ENCODE assay signal across 9 cellular contexts in the genomic region with DNA sequence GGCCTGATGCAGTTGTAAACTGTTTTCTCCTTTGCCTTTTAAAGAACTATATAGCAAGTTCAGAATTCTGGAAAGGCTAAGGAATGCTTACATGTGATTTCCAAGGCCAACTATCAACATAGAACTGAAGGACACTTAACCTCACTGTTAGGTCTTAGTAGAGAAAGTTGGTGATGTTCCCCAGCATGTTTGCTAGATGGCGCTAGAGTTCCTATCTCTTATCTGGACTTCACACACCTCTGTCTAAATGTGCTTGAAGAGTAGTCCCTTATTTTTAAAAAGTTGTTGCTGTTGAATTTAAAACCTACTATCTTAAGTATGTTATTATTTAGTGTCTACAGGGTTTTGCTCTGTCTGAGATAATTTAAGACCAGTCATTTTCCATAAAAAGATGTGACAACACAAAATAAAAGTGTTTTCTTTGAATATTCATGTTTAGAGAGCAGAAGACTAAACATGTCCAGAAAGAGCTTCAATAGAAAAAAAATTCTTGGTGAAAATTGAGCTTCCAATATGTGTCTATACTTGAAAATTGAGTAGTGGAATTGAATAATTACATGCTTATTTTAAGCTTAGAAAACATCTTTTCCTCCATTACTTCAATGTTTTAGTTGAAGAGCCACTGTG.
DNase-seq lines count a peak whose midpoint lies in the region; ATAC-seq, FAIRE-seq and TF ChIP-seq lines count a peak whose summit lies in the region.
"Had no signal": no experiment of that assay in that cellular context is flagged by ENCODE, and none has a peak within 500 bp of the region (broad histone marks: within the 10 kb centered on the region; RNA-seq: fewer than 3 reads in every experiment).

No MANE protein-coding gene starts in this region.

- no peak overlapping the region for H3K4me3 ChIP-seq in PC-3 (ENCODE audit: low read length)
- H3K4me3 ChIP-seq: SJCRH30 had no signal

- POLR2A ChIA-PET in PC-3 (lab: Charles Lee; ENCODE audit: unreplicated experiment): interaction anchor here (0.7 to 0.8 kb wide), 2 partner anchors 144 to 1965 kb away, joined by 4 to 6 read pairs; no protein-coding TSS in a partner anchor
- POLR2A ChIA-PET in naive thymus-derived CD8-positive, alpha-beta T cell (lab: Charles Lee): no interaction called here

- H3K27ac ChIP-seq in PC-3 (ENCODE audit: low read length): no peak overlapping the region
- H3K27ac ChIP-seq: SJCRH30 had no signal

- H3K4me3 Mint-ChIP-seq in naive thymus-derived CD8-positive, alpha-beta T cell: no peak overlapping the region

- H3K9me2 ChIP-seq in PC-3 (replicated peaks; ENCODE audit: low read length): no peaks in the 10 kb centered on the region

- H2AFZ ChIP-seq in PC-3 (ENCODE audit: low read length): no peak overlapping the region

- H3K79me2 ChIP-seq in PC-3 (ENCODE audit: low read length): no peaks in the 10 kb centered on the region

- peaks cover 7 to 31% (median 21%) of the 10 kb centered on the region in 9 donors for H3K9me3 Mint-ChIP-seq in naive thymus-derived CD8-positive, alpha-beta T cell

- peaks cover 0 to 6% (median 1%) of the 10 kb centered on the region in 4 donors for H3K4me1 Mint-ChIP-seq in naive thymus-derived CD8-positive, alpha-beta T cell

- peak; percentile 65 for TF ChIP-seq CTCF in PC-3 (conservative IDR thresholded peaks at IDR 0.05; ENCODE audit: low read depth, low read length)

- no peaks in the 10 kb centered on the region for H4K20me1 ChIP-seq in PC-3 (ENCODE audit: low read length)

- H3K27ac Mint-ChIP-seq in naive thymus-derived CD8-positive, alpha-beta T cell: no peak overlapping the region

- intact Hi-C loops in PC-3 (cut with micrococcal nuclease): no loop called here

- no peak overlapping the region for H3K9ac ChIP-seq in PC-3 (ENCODE audit: low read length)

- H3K9me3 ChIP-seq in PC-3 (ENCODE audit: low read length): no peaks in the 10 kb centered on the region
- H3K9me3 ChIP-seq: SJCRH30 had no signal

- H3K36me3 ChIP-seq in PC-3 (ENCODE audit: low read depth, low read length): no peaks in the 10 kb centered on the region
- H3K36me3 ChIP-seq: SJCRH30 had no signal

- FAIRE-seq in G401.6 (lab: Jason Lieb, UNC): peak; percentile 84

- ATAC-seq in HG02870 (IDR thresholded peaks at IDR 0.05; ENCODE audit: unreplicated experiment) (peak; percentile 74), PC-3 (no peak)
- no peak for ATAC-seq in naive thymus-derived CD8-positive, alpha-beta T cell

- no peak overlapping the region for H3K4me2 ChIP-seq in PC-3 (ENCODE audit: low read length)

- H3K4me1 ChIP-seq in PC-3 (ENCODE audit: insufficient read depth, low read length): no peaks in the 10 kb centered on the region
- H3K4me1 ChIP-seq: SJCRH30 had no signal

- peaks cover 0 to 20% (median 16%) of the 10 kb centered on the region in 3 donors for H3K36me3 Mint-ChIP-seq in naive thymus-derived CD8-positive, alpha-beta T cell

- H3K27me3 Mint-ChIP-seq in naive thymus-derived CD8-positive, alpha-beta T cell: peaks cover 0 to 7% (median 0%) of the 10 kb centered on the region in 5 donors

- H3K27me3 ChIP-seq in PC-3 (ENCODE audit: low read length): peaks cover 8% of the 10 kb centered on the region; the same call in 1 of the 2 replicates
- H3K27me3 ChIP-seq: SJCRH30 had no signal

- BruUV-seq in PC-3 (replicated peaks; lab: Mats Ljungman, UMichigan): no TSS peak

- DNase-seq in PC-3: peak; percentile 33
- peak; percentile 49 for DNase-seq in iPS-NIHi11 (ENCODE audit: low spot score)
- no peak for DNase-seq in T-helper 9 cell
- no peak for DNase-seq in Ammon's horn (ENCODE audit: low spot score)
- DNase-seq in AG08395 (ENCODE audit: low spot score): no peak
- DNase-seq in naive thymus-derived CD8-positive, alpha-beta T cell: no peak

- CTCF ChIA-PET in PC-3 (lab: Charles Lee): no interaction called here

- no peaks in the 10 kb centered on the region for H3F3A ChIP-seq in PC-3 (ENCODE audit: low read length, unreplicated experiment)

Comparison
In these comparisons a context has a peak if more than half of its experiments do, and no peak if none do; other contexts are left out.
1. DNase-seq: peak in PC-3 (single experiment) and iPS-NIHi11 (single experiment); none in T-helper 9 cell (single experiment), Ammon's horn (single experiment), AG08395 (single experiment) and naive thymus-derived CD8-positive, alpha-beta T cell (0 of 10).